Comparison of ENCODE assay signal across 18 cellular contexts in the genomic region with DNA sequence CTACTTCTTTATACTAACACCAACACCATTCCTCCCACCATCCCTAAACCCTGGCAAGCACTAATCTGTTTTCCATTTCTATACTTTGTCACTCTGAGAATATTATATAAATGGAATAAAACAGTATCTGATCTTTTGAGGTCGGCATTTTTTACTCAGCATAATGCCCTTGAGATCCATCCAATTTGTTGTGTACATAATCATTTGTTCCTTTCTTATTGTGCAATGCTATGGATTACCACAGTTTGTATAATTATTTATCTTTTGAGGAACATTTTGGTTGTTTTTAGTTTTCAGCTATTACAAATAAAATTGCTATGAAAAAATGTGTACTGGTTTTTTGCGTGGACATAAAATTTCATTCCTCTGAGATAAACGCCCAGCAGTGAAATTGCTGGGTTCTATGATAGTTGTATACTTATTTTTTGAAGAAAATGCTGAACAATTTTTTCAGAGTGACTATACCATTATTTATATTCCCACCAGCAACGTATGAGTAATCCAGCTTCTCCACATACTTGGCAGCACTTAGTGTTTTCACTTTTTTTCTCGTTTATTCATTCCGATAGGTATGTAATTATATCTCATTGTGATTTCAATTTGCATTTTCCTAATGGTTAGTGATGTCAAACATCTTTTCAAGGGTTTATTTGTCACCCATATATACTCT.
"Had no signal": no experiment of that assay in that cellular context is flagged by ENCODE, and none has a peak within 500 bp of the region (broad histone marks: within the 10 kb centered on the region; RNA-seq: fewer than 3 reads in every experiment).

No MANE protein-coding gene starts in this region.

- H3K4me3 ChIP-seq: heart right ventricle, left ventricle myocardium inferior, SJCRH30, smooth muscle cell, tibial nerve had no signal

- H3K27ac ChIP-seq: heart right ventricle, left ventricle myocardium inferior, parathyroid adenoma, SJCRH30, tibial nerve had no signal

- H2AFZ ChIP-seq: parathyroid adenoma had no signal

- H3K4me2 ChIP-seq: smooth muscle cell had no signal

- H3K4me1 ChIP-seq: heart right ventricle, left ventricle myocardium inferior, parathyroid adenoma, SJCRH30, tibial nerve had no signal

- DNase-seq: activated CD4-positive, alpha-beta T cell treated with anti-CD3 and anti-CD28 coated beads, Interleukin-2, amount 50 U/mL, for 48 hours; activated CD4-positive, CD25-positive, alpha-beta regulatory T cell treated with anti-CD3 and anti-CD28 coated beads, Interleukin-2, amount 50 U/mL, for 72 hours; activated CD8-positive, alpha-beta memory T cell treated with anti-CD3 and anti-CD28 coated beads, Interleukin-2, amount 10 ng/mL, durations not matched to agents 7 days and 5 days; activated effector memory CD4-positive, alpha-beta T cell treated with Interleukin-2 at 50 U/mL for 16 hours; activated T-cell treated with anti-CD3 and anti-CD28 coated beads, Interleukin-2, amount 50 U/mL, for 24 hours; anterior cingulate cortex; endodermal cell; heart right ventricle; islet precursor cell; left ventricle myocardium inferior; mesendoderm; nephron progenitor cell; retina; SJCRH30; SW 1271 had no signal

- H3K36me3 ChIP-seq: heart right ventricle, left ventricle myocardium inferior, SJCRH30, tibial nerve had no signal

- H3K9ac ChIP-seq: parathyroid adenoma had no signal

- H3K9me3 ChIP-seq: heart right ventricle, left ventricle myocardium inferior, SJCRH30, tibial nerve had no signal

- H3K27me3 ChIP-seq: heart right ventricle, SJCRH30, tibial nerve had no signal
